In genomic region chr6:99606670-99607415, GRCh38 we compare ENCODE assay signal across 1 cellular context.
TF ChIP-seq lines count a peak whose summit lies in the region.

PRDM13 (plus strand) TSS chr6:99606833; CDS start chr6:99607035, 202 bp downstream.

TF ChIP-seq in SK-N-SH treated with all-trans-retinoic acid at 6 μM for 48 hours, 23 proteins besides CTCF, POLR2A, EP300 and RAD21 (continued from another document):
- TF ChIP-seq POU6F1 (CRISPR knock-in tag; IDR thresholded peaks at IDR 0.05; ENCODE audit: borderline replicate concordance, low read depth) (no peak), ARNTL (CRISPR knock-in tag; IDR thresholded peaks at IDR 0.05; ENCODE audit: borderline replicate concordance, low read depth) (no peak), OSR1 (CRISPR knock-in tag; IDR thresholded peaks at IDR 0.05) (no peak), CREB5 (CRISPR knock-in tag; IDR thresholded peaks at IDR 0.05; ENCODE audit: low read depth) (no peak), ZFP3 (CRISPR knock-in tag; IDR thresholded peaks at IDR 0.05) (no peak), BACH2 (CRISPR knock-in tag; IDR thresholded peaks at IDR 0.05; ENCODE audit: borderline replicate concordance) (no peak)
